In genomic region chr9:2234371-2234893, GRCh38 we compare ENCODE assay signal across 1 cellular context.
TF ChIP-seq lines count a peak whose summit lies in the region.

No MANE protein-coding gene starts in this region.

TF ChIP-seq in SK-N-SH treated with all-trans-retinoic acid at 6 μM for 48 hours, 23 proteins besides CTCF, POLR2A, EP300 and RAD21 (continued from another document):
- TF ChIP-seq TSHZ2 (CRISPR knock-in tag; IDR thresholded peaks at IDR 0.05) (peak; percentile 89), BACH2 (CRISPR knock-in tag; IDR thresholded peaks at IDR 0.05; ENCODE audit: borderline replicate concordance) (no peak), PPARA (CRISPR knock-in tag; IDR thresholded peaks at IDR 0.05; ENCODE audit: borderline replicate concordance) (no peak), OSR1 (CRISPR knock-in tag; IDR thresholded peaks at IDR 0.05) (no peak), RARB (CRISPR knock-in tag; IDR thresholded peaks at IDR 0.05) (no peak), CREB5 (CRISPR knock-in tag; IDR thresholded peaks at IDR 0.05; ENCODE audit: low read depth) (no peak), SNAI2 (CRISPR knock-in tag; IDR thresholded peaks at IDR 0.05) (no peak), ZNF70 (CRISPR knock-in tag; IDR thresholded peaks at IDR 0.05) (0 out of 2 replicates have a peak, but pooled peaks have one; percentile 25), ESRRG (CRISPR knock-in tag; IDR thresholded peaks at IDR 0.05) (no peak)
